In genomic region chr10:44958897-44959242, GRCh38 we compare ENCODE assay signal across 10 cellular contexts. TPM values are rescaled to one million over a fixed set of nuclear protein-coding genes. Genes with fewer than 3 reads are reported as not detected.
DNase-seq lines count a peak whose midpoint lies in the region; ATAC-seq, FAIRE-seq and TF ChIP-seq lines count a peak whose summit lies in the region.
"Had no signal": no experiment of that assay in that cellular context is flagged by ENCODE, and none has a peak within 500 bp of the region (broad histone marks: within the 10 kb centered on the region; RNA-seq: fewer than 3 reads in every experiment).

No MANE protein-coding gene starts in this region.

- H3K4me1 ChIP-seq in SK-N-SH (ENCODE audit: control insufficient read depth in 1 of 2, insufficient read depth in 2 of 2, low read depth in 1 of 2, low read length in 1 of 2) (peaks cover 11 to 25% of the 10 kb centered on the region in 2 experiments; a peak in 3 of 4 replicates), keratinocyte (ENCODE audit: control insufficient read depth, extremely low read depth, insufficient read depth, low read length) (peaks cover 14% of the 10 kb centered on the region), subcutaneous abdominal adipose tissue (ENCODE audit: control insufficient read depth in 5 of 5, insufficient read depth in 5 of 5, low read length in 5 of 5) (peaks cover 14 to 82% (median 79%) of the 10 kb centered on the region in 5 donors)

- TF ChIP-seq CTCF in SK-N-SH (IDR thresholded peaks at IDR 0.05) (no peak), keratinocyte (optimal IDR thresholded peaks at IDR 0.05 in 1 of 3, IDR thresholded peaks at IDR 0.05 in 1 of 3, conservative IDR thresholded peaks at IDR 0.05 in 1 of 3; ENCODE audit: extremely low read depth in 1 of 3, insufficient read depth in 2 of 3, low read length in 3 of 3) (no peak)

- H3K79me2 ChIP-seq in SK-N-SH (ENCODE audit: insufficient read depth) (peaks cover 7% of the 10 kb centered on the region), keratinocyte (ENCODE audit: control insufficient read depth, insufficient read depth, low read length) (no peaks in the 10 kb centered on the region)

- TF ChIP-seq EP300 in SK-N-SH (IDR thresholded peaks at IDR 0.05; ENCODE audit: borderline replicate concordance in 1 of 2, low read depth in 1 of 2, low read length in 1 of 2): no peak

- H3K4me3 ChIP-seq in SK-N-SH (ENCODE audit: low read depth in 2 of 2, low read length in 1 of 2) (peak overlapping the region; percentile 83 to 89), keratinocyte (ENCODE audit: control insufficient read depth in 2 of 3, extremely low read depth in 1 of 3, insufficient read depth in 2 of 3, low read depth in 1 of 3, low read length in 3 of 3) (peak overlapping the region; percentile 72 to 88 (median 85)), subcutaneous abdominal adipose tissue (ENCODE audit: low read depth in 1 of 5, low read length in 5 of 5) (peak overlapping the region; percentile 86 to 93 (median 90))

- WGBS in SK-N-SH (ENCODE audit: low lambda C conversion rate): 1% methylated on average over 6 of the region's 6 CpGs

- peak overlapping the region; percentile 56 for H3K27ac Mint-ChIP-seq in activated naive CD8-positive, alpha-beta T cell treated with anti-CD3 and anti-CD28 coated beads, Interleukin-2, amount 50 U/mL, for 24 hours

- no peak for ATAC-seq in SK-N-SH treated with all-trans-retinoic acid at 6 μM for 48 hours
- no peak for ATAC-seq in activated naive CD8-positive, alpha-beta T cell treated with anti-CD3 and anti-CD28 coated beads, Interleukin-2, amount 50 U/mL, for 24 hours
- no peak for ATAC-seq in HG03159 (IDR thresholded peaks at IDR 0.05; ENCODE audit: unreplicated experiment)

- no peaks in the 10 kb centered on the region for H3F3A ChIP-seq in SK-N-SH (replicated peaks; ENCODE audit: insufficient read depth)

- H2AFZ ChIP-seq in SK-N-SH (ENCODE audit: low read depth) (peak overlapping the region; percentile 84), keratinocyte (ENCODE audit: control insufficient read depth, low read length) (peak overlapping the region; percentile 77)

- CTCF ChIA-PET in SK-N-SH (lab: Yijun Ruan, JAX): interaction anchor here (1.0 to 2.9 kb wide), 2 partner anchors 8 to 26 kb away, joined by 3 to 16 read pairs; no protein-coding TSS in a partner anchor

- POLR2A ChIA-PET in SK-N-SH (lab: Yijun Ruan, JAX): interaction anchor here (1.3 kb wide), 1 partner anchor 12 kb away, joined by 4 read pairs; no protein-coding TSS in a partner anchor

- dilution Hi-C loops in keratinocyte (cut with MboI; ENCODE audit: extremely low pct_ligation_motif_present, low sequenced_read_pairs): no loop called here

- H3K36me3 Mint-ChIP-seq in activated naive CD8-positive, alpha-beta T cell treated with anti-CD3 and anti-CD28 coated beads, Interleukin-2, amount 50 U/mL, for 24 hours (ENCODE audit: low read depth): peaks cover 7% of the 10 kb centered on the region

- peak overlapping the region; percentile 84 for H3K4me3 Mint-ChIP-seq in activated naive CD8-positive, alpha-beta T cell treated with anti-CD3 and anti-CD28 coated beads, Interleukin-2, amount 50 U/mL, for 24 hours

- H3K27ac ChIP-seq in SK-N-SH (ENCODE audit: low read depth in 2 of 2, low read length in 1 of 2) (peak overlapping the region; percentile 75 to 81), keratinocyte (ENCODE audit: control insufficient read depth, insufficient read depth, low read length) (peak overlapping the region; percentile 42), subcutaneous abdominal adipose tissue (ENCODE audit: low read depth, low read length) (peak overlapping the region; percentile 96)

- peaks cover 2% of the 10 kb centered on the region for H3K27me3 Mint-ChIP-seq in activated naive CD8-positive, alpha-beta T cell treated with anti-CD3 and anti-CD28 coated beads, Interleukin-2, amount 50 U/mL, for 24 hours

- TF ChIP-seq RAD21 in SK-N-SH (IDR thresholded peaks at IDR 0.05; ENCODE audit: low read length): no peak

- H3K9ac ChIP-seq in SK-N-SH (peak overlapping the region; percentile 91), keratinocyte (ENCODE audit: control insufficient read depth, extremely low read depth, insufficient read depth, low read length) (peak overlapping the region; percentile 81), subcutaneous abdominal adipose tissue (ENCODE audit: low read length in 5 of 5) (peak overlapping the region; percentile 78 to 88 (median 83))

- H3K36me3 ChIP-seq in SK-N-SH (replicated peaks in 1 of 2; ENCODE audit: control insufficient read depth in 1 of 2, insufficient read depth in 2 of 2, low read length in 1 of 2): peaks cover 0 to 8% of the 10 kb centered on the region in 2 experiments
- H3K36me3 ChIP-seq in keratinocyte (ENCODE audit: control insufficient read depth in 2 of 2, extremely low read depth in 1 of 2, insufficient read depth in 2 of 2, low read length in 2 of 2): peaks cover 0 to 2% of the 10 kb centered on the region in 2 experiments
- peaks cover 0 to 18% (median 4%) of the 10 kb centered on the region in 5 donors for H3K36me3 ChIP-seq in subcutaneous abdominal adipose tissue (ENCODE audit: control insufficient read depth in 5 of 5, insufficient read depth in 5 of 5, low read length in 5 of 5)

- H3K9me2 ChIP-seq in SK-N-SH: no peaks in the 10 kb centered on the region

- H3K9me3 ChIP-seq in SK-N-SH (no peaks in the 10 kb centered on the region), keratinocyte (ENCODE audit: control insufficient read depth, low read depth, low read length) (no peaks in the 10 kb centered on the region), subcutaneous abdominal adipose tissue (ENCODE audit: control insufficient read depth in 5 of 5, low read length in 5 of 5) (peaks cover 0 to 4% (median 3%) of the 10 kb centered on the region in 5 donors)

- FAIRE-seq in keratinocyte (lab: Jason Lieb, UNC): no peak
- FAIRE-seq: A204.1 had no signal

- H3K27me3 ChIP-seq in SK-N-SH (ENCODE audit: insufficient read depth) (no peaks in the 10 kb centered on the region), keratinocyte (ENCODE audit: control insufficient read depth, extremely low read depth, insufficient read depth, low read length) (no peaks in the 10 kb centered on the region), subcutaneous abdominal adipose tissue (ENCODE audit: control insufficient read depth in 5 of 5, insufficient read depth in 4 of 5, low read length in 5 of 5) (no peaks in the 10 kb centered on the region)

- H3K4me2 ChIP-seq in SK-N-SH (peak overlapping the region; percentile 96), keratinocyte (ENCODE audit: control insufficient read depth, extremely low read depth, insufficient read depth, low read depth, low read length) (peak overlapping the region; percentile 99)

- no peaks in the 10 kb centered on the region for H3K9me3 Mint-ChIP-seq in activated naive CD8-positive, alpha-beta T cell treated with anti-CD3 and anti-CD28 coated beads, Interleukin-2, amount 50 U/mL, for 24 hours

- H3K4me1 Mint-ChIP-seq in activated naive CD8-positive, alpha-beta T cell treated with anti-CD3 and anti-CD28 coated beads, Interleukin-2, amount 50 U/mL, for 24 hours: peaks cover 21% of the 10 kb centered on the region

- DNase-seq in SK-N-SH (no peak), keratinocyte (ENCODE audit: low read depth, low spot score) (no peak), A172 (ENCODE audit: low spot score) (no peak), NCI-H1436 (lab: John Stamatoyannopoulos, UW) (no peak)
- no peak for DNase-seq in activated naive CD8-positive, alpha-beta T cell treated with anti-CD3 and anti-CD28 coated beads, Interleukin-2, amount 50 U/mL, for 24 hours

- H3K9me1 ChIP-seq in keratinocyte (ENCODE audit: control insufficient read depth, extremely low read depth, insufficient read depth, low read length): no peaks in the 10 kb centered on the region

- H4K20me1 ChIP-seq in SK-N-SH (ENCODE audit: insufficient read depth) (no peaks in the 10 kb centered on the region), keratinocyte (ENCODE audit: control insufficient read depth, extremely low read depth, insufficient read depth, low read length) (no peaks in the 10 kb centered on the region)

RNA-seq across cellular contexts. Expression of gene RASSF4, which starts 0.7 kb away (rescaled TPM):
- polyA plus RNA-seq in SK-N-SH (2012; rRNA removed) (11.0 and 14.1 TPM in 2 replicates), keratinocyte (0.20 to 0.54 TPM (median 0.23 TPM) in 3 replicates)
- polyA plus RNA-seq in SK-N-SH (2012; cell fraction: cytosol; rRNA removed): 4.6 and 5.5 TPM in 2 replicates
- polyA plus RNA-seq in SK-N-SH (2012; cell fraction: nucleus; rRNA removed): 70.4 and 80.8 TPM in 2 replicates
- 0.11 TPM for polyA plus RNA-seq in keratinocyte (2011; ENCODE audit: low read depth)
- 0.06 and 0.09 TPM in 2 replicates for polyA plus RNA-seq in keratinocyte (2011; cell fraction: cytosol; rRNA removed)
- 0.34 and 0.64 TPM in 2 replicates for polyA plus RNA-seq in keratinocyte (2011; cell fraction: nucleus; rRNA removed)
- 0.14 TPM in 1 of 2 replicates, not detected in the other for polyA plus RNA-seq in keratinocyte (2012; ENCODE audit: low replicate concordance)
- 0.13 to 0.52 TPM (median 0.22 TPM) in 3 replicates for polyA minus RNA-seq in keratinocyte
- polyA minus RNA-seq in keratinocyte (2011; cell fraction: cytosol; rRNA and poly(A)+ RNA removed): not detected
- polyA minus RNA-seq in keratinocyte (2011; cell fraction: nucleus; rRNA and poly(A)+ RNA removed): 0.54 TPM in 1 of 2 replicates, not detected in the other
- 3.2 and 9.6 TPM in 2 replicates for total RNA-seq in A172 (2014; rRNA removed; shearing (Covaris generic))

RNA-seq across cellular contexts. Expression of gene DEPP1, which starts 19.7 kb away (rescaled TPM):
- polyA plus RNA-seq in SK-N-SH (2012; rRNA removed) (5.3 and 6.1 TPM in 2 replicates), keratinocyte (0.90 to 1.2 TPM (median 0.95 TPM) in 3 replicates)
- 3.2 and 4.1 TPM in 2 replicates for polyA plus RNA-seq in SK-N-SH (2012; cell fraction: cytosol; rRNA removed)
- 8.7 and 9.0 TPM in 2 replicates for polyA plus RNA-seq in SK-N-SH (2012; cell fraction: nucleus; rRNA removed)
- polyA plus RNA-seq in keratinocyte (2011; ENCODE audit: low read depth): 1.4 TPM
- 0.36 and 0.75 TPM in 2 replicates for polyA plus RNA-seq in keratinocyte (2011; cell fraction: cytosol; rRNA removed)
- 4.1 and 6.0 TPM in 2 replicates for polyA plus RNA-seq in keratinocyte (2011; cell fraction: nucleus; rRNA removed)
- 0.61 and 3.1 TPM in 2 replicates for polyA plus RNA-seq in keratinocyte (2012; ENCODE audit: low replicate concordance)
- polyA minus RNA-seq in keratinocyte: 0.69 to 3.5 TPM (median 0.83 TPM) in 3 replicates
- polyA minus RNA-seq in keratinocyte (2011; cell fraction: cytosol; rRNA and poly(A)+ RNA removed): not detected
- polyA minus RNA-seq in keratinocyte (2011; cell fraction: nucleus; rRNA and poly(A)+ RNA removed): 3.0 and 3.3 TPM in 2 replicates
- 2.2 and 6.5 TPM in 2 replicates for total RNA-seq in A172 (2014; rRNA removed; shearing (Covaris generic))

RNA-seq across cellular contexts. Expression of gene ZNF22, which starts 41.9 kb away (rescaled TPM):
- polyA plus RNA-seq in SK-N-SH (2012; rRNA removed) (10.2 and 13.2 TPM in 2 replicates), keratinocyte (4.0 to 9.4 TPM (median 6.8 TPM) in 3 replicates)
- 17.1 and 20.7 TPM in 2 replicates for polyA plus RNA-seq in SK-N-SH (2012; cell fraction: cytosol; rRNA removed)
- 2.3 and 5.2 TPM in 2 replicates for polyA plus RNA-seq in SK-N-SH (2012; cell fraction: nucleus; rRNA removed)
- polyA plus RNA-seq in keratinocyte (2011; ENCODE audit: low read depth): 2.3 TPM
- 3.5 and 6.2 TPM in 2 replicates for polyA plus RNA-seq in keratinocyte (2011; cell fraction: cytosol; rRNA removed)
- polyA plus RNA-seq in keratinocyte (2011; cell fraction: nucleus; rRNA removed): 3.4 and 4.3 TPM in 2 replicates
- 2.6 and 9.3 TPM in 2 replicates for polyA plus RNA-seq in keratinocyte (2012; ENCODE audit: low replicate concordance)
- 0.23 to 2.7 TPM (median 1.4 TPM) in 3 replicates for polyA minus RNA-seq in keratinocyte
- 1.9 TPM for polyA minus RNA-seq in keratinocyte (2011; cell fraction: cytosol; rRNA and poly(A)+ RNA removed)
- polyA minus RNA-seq in keratinocyte (2011; cell fraction: nucleus; rRNA and poly(A)+ RNA removed): 1.2 and 2.1 TPM in 2 replicates
- 7.0 and 7.9 TPM in 2 replicates for total RNA-seq in A172 (2014; rRNA removed; shearing (Covaris generic))

RNA-seq across cellular contexts. Expression of gene TMEM72, which starts 47.7 kb away (rescaled TPM):
- not detected in 2 replicates for polyA plus RNA-seq in SK-N-SH (2012; rRNA removed)
- not detected in 2 replicates for polyA plus RNA-seq in SK-N-SH (2012; cell fraction: cytosol; rRNA removed)
- not detected in 2 replicates for polyA plus RNA-seq in SK-N-SH (2012; cell fraction: nucleus; rRNA removed)
- polyA plus RNA-seq in keratinocyte: not detected in 3 replicates
- not detected for polyA plus RNA-seq in keratinocyte (2011; ENCODE audit: low read depth)
- not detected in 2 replicates for polyA plus RNA-seq in keratinocyte (2011; cell fraction: cytosol; rRNA removed)
- not detected in 2 replicates for polyA plus RNA-seq in keratinocyte (2011; cell fraction: nucleus; rRNA removed)
- not detected in 2 replicates for polyA plus RNA-seq in keratinocyte (2012; ENCODE audit: low replicate concordance)
- not detected in 3 replicates for polyA minus RNA-seq in keratinocyte
- polyA minus RNA-seq in keratinocyte (2011; cell fraction: cytosol; rRNA and poly(A)+ RNA removed): not detected
- polyA minus RNA-seq in keratinocyte (2011; cell fraction: nucleus; rRNA and poly(A)+ RNA removed): not detected in 2 replicates
- total RNA-seq in A172 (2014; rRNA removed; shearing (Covaris generic)): not detected in 2 replicates
- total RNA-seq: esophagus mucosa had no signal

Comparison
In these comparisons a context has a peak if more than half of its experiments do, and no peak if none do; other contexts are left out.
1. H3K27ac ChIP-seq: peak in every context shown above with its lines; median percentile 96 in subcutaneous abdominal adipose tissue; 78 in SK-N-SH; 42 in keratinocyte.